In genomic region chr6:89050155-89050554, GRCh38 we compare ENCODE assay signal across 16 cellular contexts. TPM values are rescaled to one million over a fixed set of nuclear protein-coding genes. Genes with fewer than 3 reads are reported as not detected.
DNase-seq lines count a peak whose midpoint lies in the region; ATAC-seq, FAIRE-seq and TF ChIP-seq lines count a peak whose summit lies in the region.
"Had no signal": no experiment of that assay in that cellular context is flagged by ENCODE, and none has a peak within 500 bp of the region (broad histone marks: within the 10 kb centered on the region; RNA-seq: fewer than 3 reads in every experiment).

No MANE protein-coding gene starts in this region.

- H3K9me3 Mint-ChIP-seq in mesothelial cell of epicardium = peaks cover 4% of the 10 kb centered on the region

- no peak for DNase-seq in Right ventricle myocardium inferior (ENCODE audit: missing footprints)
- DNase-seq in cardiac septum (ENCODE audit: low spot score) = no peak
- peak; percentile 23 to 59 for DNase-seq in foreskin fibroblast
- peak in 4 of 6 donors; percentile 37 to 45 (median 40) for DNase-seq in pancreas
- no peak for DNase-seq in NCI-H345 (lab: John Stamatoyannopoulos, UW)
- no peak for DNase-seq in superior temporal gyrus (ENCODE audit: extremely low spot score)
- DNase-seq in mesothelial cell of epicardium (ENCODE audit: low spot score in 2 of 2, unreplicated experiment in 2 of 2) = no peak
- DNase-seq: ACHN; amygdala; effector CD4-positive, alpha-beta T cell; hypothalamus; NCI-H1436; SHP77 treated with DMSO at 0.1 percent for 48 hours had no signal

- no peaks in the 10 kb centered on the region for H3K36me3 Mint-ChIP-seq in mesothelial cell of epicardium

- H3K4me3 ChIP-seq in foreskin fibroblast (ENCODE audit: low read depth in 1 of 2, low read length in 2 of 2) = no peak overlapping the region
- no peak overlapping the region for H3K4me3 ChIP-seq in pancreas
- H3K4me3 ChIP-seq: thoracic aorta had no signal

- no peak for TF ChIP-seq CTCF in foreskin fibroblast (IDR thresholded peaks at IDR 0.05; ENCODE audit: low read depth, low read length)
- TF ChIP-seq CTCF in pancreas (IDR thresholded peaks at IDR 0.05) = no peak
- no peak for TF ChIP-seq CTCF in mesothelial cell of epicardium (IDR thresholded peaks at IDR 0.05; ENCODE audit: unreplicated experiment)

- H3K36me3 ChIP-seq in pancreas = no peaks in the 10 kb centered on the region
- H3K36me3 ChIP-seq: thoracic aorta had no signal

- 50 to 51% methylated on average over 3 of the region's 3 CpGs for WGBS in pancreas, 2 donors

- peaks cover 11 to 20% (median 12%) of the 10 kb centered on the region in 3 donors for H3K4me1 ChIP-seq in pancreas

- no peak overlapping the region for H3K27ac Mint-ChIP-seq in mesothelial cell of epicardium

- H3K27me3 ChIP-seq in pancreas = no peaks in the 10 kb centered on the region

- intact Hi-C loops in Right ventricle myocardium inferior (cut with DNase I) = no loop called here
- intact Hi-C loops in cardiac septum (cut with DNase I) = no loop called here
- intact Hi-C loops in pancreas (cut with DNase I) = no loop called here

- ATAC-seq in Right ventricle myocardium inferior (peak; percentile 90), pancreas (peak; percentile 79 to 88 (median 79)), HG03469 (IDR thresholded peaks at IDR 0.05; ENCODE audit: unreplicated experiment) (no peak)

- H3K4me1 Mint-ChIP-seq in mesothelial cell of epicardium = peaks cover 14% of the 10 kb centered on the region

- no peaks in the 10 kb centered on the region for H3K27me3 Mint-ChIP-seq in mesothelial cell of epicardium (ENCODE audit: low read depth)

- no peak for FAIRE-seq in pancreas (lab: Jason Lieb, UNC)
- FAIRE-seq: H1 had no signal

- H3K27ac ChIP-seq in pancreas = peak overlapping the region in 2 of 4 donors; percentile 31 to 80
- H3K27ac ChIP-seq: thoracic aorta had no signal

- H3K4me3 Mint-ChIP-seq in mesothelial cell of epicardium = no peak overlapping the region

- no peaks in the 10 kb centered on the region for H3K9me3 ChIP-seq in pancreas
- H3K9me3 ChIP-seq: thoracic aorta had no signal

RNA-seq across cellular contexts. Expression of gene PNRC1, which starts 30.4 kb away (rescaled TPM):
- total RNA-seq in Right ventricle myocardium inferior (139 TPM), cardiac septum (211 TPM), pancreas (100 to 1,000 TPM; 105 to 170 (median 121) TPM), mesothelial cell of epicardium (184 to 206 TPM (median 190 TPM) in 3 replicates)
- 10 to 100 TPM; 30.2 to 49.8 TPM for polyA plus RNA-seq in pancreas

Comparison
In these comparisons a context has a peak if more than half of its experiments do, and no peak if none do; other contexts are left out.
1. DNase-seq: peak in foreskin fibroblast (2 of 2) and pancreas (4 of 6); none in Right ventricle myocardium inferior (single experiment), cardiac septum (single experiment), NCI-H345 (single experiment), superior temporal gyrus (single experiment) and mesothelial cell of epicardium (0 of 2).